ENCODE assay signal across 8 cellular contexts in the genomic region with DNA sequence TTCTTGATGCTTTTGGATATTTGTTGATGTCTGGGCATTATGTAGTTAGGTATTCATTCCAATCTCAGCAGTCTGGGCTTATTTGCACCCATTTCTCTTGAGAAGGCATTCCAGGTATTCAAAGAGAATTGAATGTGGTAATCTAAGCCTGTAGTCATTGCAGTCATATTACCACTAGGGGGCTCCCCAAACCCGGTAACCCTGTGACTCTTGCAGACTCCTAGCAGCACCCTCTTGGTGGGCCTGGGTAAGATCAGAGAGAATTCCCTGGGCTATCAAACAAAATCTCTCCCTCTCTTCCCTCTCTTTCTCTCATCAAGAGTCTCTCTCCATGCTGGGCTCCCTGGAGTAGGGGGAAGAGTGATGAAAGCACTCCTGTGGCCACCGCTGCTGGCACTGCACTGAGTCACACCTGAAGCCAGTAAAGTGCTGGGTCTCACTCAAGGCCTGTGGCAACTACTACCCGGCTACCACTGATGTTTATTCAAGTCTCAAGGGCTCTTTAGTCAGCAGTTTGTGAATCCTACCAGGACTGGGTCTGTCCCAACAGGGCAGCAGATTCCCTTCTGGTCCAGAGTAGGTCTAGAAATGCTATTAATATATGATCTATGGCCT.
A peak's percentile ranks its signal among the peaks of the same experiment; 100 is the strongest.
DNase-seq lines count a peak whose midpoint lies in the region; ATAC-seq lines count a peak whose summit lies in the region.

No MANE protein-coding gene starts in this region.

- ATAC-seq in GM18508 (IDR thresholded peaks at IDR 0.05; ENCODE audit: insufficient read depth, unreplicated experiment) (peak; percentile 91), GM21367 (IDR thresholded peaks at IDR 0.05; ENCODE audit: unreplicated experiment) (no peak)

- no peak overlapping the region for H2AFZ ChIP-seq in neuronal stem cell (ENCODE audit: low read length)

- H3K4me1 ChIP-seq in SJCRH30 (no peaks in the 10 kb centered on the region), neuronal stem cell (ENCODE audit: control insufficient read depth in 2 of 2, insufficient read depth in 1 of 2, low read depth in 1 of 2, low read length in 2 of 2) (no peaks in the 10 kb centered on the region)

- no peak overlapping the region for H3K4ac ChIP-seq in neuronal stem cell (ENCODE audit: low read length)

- no peak overlapping the region for H3K14ac ChIP-seq in neuronal stem cell (ENCODE audit: low read length)

- H3K23ac ChIP-seq in neuronal stem cell (ENCODE audit: low read depth, low read length, poor library complexity), result no peak overlapping the region

- no peak overlapping the region for H3K18ac ChIP-seq in neuronal stem cell (ENCODE audit: low read length)

- no peak overlapping the region for H4K91ac ChIP-seq in neuronal stem cell (ENCODE audit: low read depth, low read length, poor library complexity)

- no peak overlapping the region for H3K9ac ChIP-seq in neuronal stem cell (ENCODE audit: low read depth, low read length, poor library complexity)

- H3K27ac ChIP-seq in SJCRH30 (no peak overlapping the region), neuronal stem cell (replicated peaks; ENCODE audit: low read length) (no peak overlapping the region)

- DNase-seq in COLO829 (ENCODE audit: low spot score), result peak; percentile 23
- peak; percentile 76 for DNase-seq in HT-29 (ENCODE audit: low spot score)
- peak; percentile 28 to 62 for DNase-seq in SJCRH30
- peak; percentile 54 for DNase-seq in ecto neural progenitor cell (ENCODE audit: low spot score)
- peak; percentile 45 for DNase-seq in neuronal stem cell (ENCODE audit: low spot score)
- no peak for DNase-seq in 8988T

- H2BK5ac ChIP-seq in neuronal stem cell (ENCODE audit: low read length), result no peak overlapping the region

- H3K79me1 ChIP-seq in neuronal stem cell (ENCODE audit: low read depth, low read length), result no peaks in the 10 kb centered on the region

- H3K4me3 ChIP-seq in SJCRH30 (no peak overlapping the region), neuronal stem cell (ENCODE audit: low read length in 2 of 2) (no peak overlapping the region)

- no peak overlapping the region for H2BK12ac ChIP-seq in neuronal stem cell (ENCODE audit: low read length)

- H3K4me2 ChIP-seq in neuronal stem cell (ENCODE audit: insufficient read depth, low read length, poor library complexity, severe bottlenecking), result no peak overlapping the region

- H2BK120ac ChIP-seq in neuronal stem cell (ENCODE audit: low read depth, low read length), result no peak overlapping the region

- H4K8ac ChIP-seq in neuronal stem cell (ENCODE audit: low read depth, low read length), result no peak overlapping the region

- H3K27me3 ChIP-seq in SJCRH30, result no peaks in the 10 kb centered on the region
- H3K27me3 ChIP-seq in neuronal stem cell (ENCODE audit: control insufficient read depth in 3 of 3, insufficient read depth in 3 of 3, low read depth in 1 of 3, low read length in 3 of 3), result no peaks in the 10 kb centered on the region

- H3K36me3 ChIP-seq in SJCRH30 (no peaks in the 10 kb centered on the region), neuronal stem cell (replicated peaks in 1 of 2; ENCODE audit: control insufficient read depth in 2 of 2, insufficient read depth in 2 of 2, low read length in 2 of 2) (no peaks in the 10 kb centered on the region)

- no peak overlapping the region for H2AK5ac ChIP-seq in neuronal stem cell (ENCODE audit: low read depth, low read length)

- H3K9me3 ChIP-seq in SJCRH30 (replicated peaks) (no peaks in the 10 kb centered on the region), neuronal stem cell (replicated peaks in 1 of 2; ENCODE audit: control insufficient read depth in 2 of 2, insufficient read depth in 1 of 2, low read depth in 1 of 2, low read length in 2 of 2) (no peaks in the 10 kb centered on the region)

- no peak overlapping the region for H2BK15ac ChIP-seq in neuronal stem cell (ENCODE audit: low read length)

- WGBS in neuronal stem cell (ENCODE audit: extremely low coverage in 2 of 2, insufficient read length in 2 of 2, insufficient replicate concordance in 1 of 2), 2 donors, result no CpG with 5 or more reads among the region's 3 CpGs
